ENCODE assay signal across 22 cellular contexts in genomic region chr12:89701606-89702206, GRCh38. TPM values are rescaled to one million over a fixed set of nuclear protein-coding genes. Genes with fewer than 3 reads are reported as not detected.
DNase-seq lines count a peak whose midpoint lies in the region; ATAC-seq, FAIRE-seq and TF ChIP-seq lines count a peak whose summit lies in the region.
"Had no signal": no experiment of that assay in that cellular context is flagged by ENCODE, and none has a peak within 500 bp of the region (broad histone marks: within the 10 kb centered on the region; RNA-seq: fewer than 3 reads in every experiment).

No MANE protein-coding gene starts in this region.

- no peaks in the 10 kb centered on the region for H3K27me3 Mint-ChIP-seq in CD4-positive, CD25-positive, alpha-beta regulatory T cell
- H3K27me3 Mint-ChIP-seq in T-helper 17 cell (no peaks in the 10 kb centered on the region), neural crest cell (ENCODE audit: low read depth) (peaks cover 8% of the 10 kb centered on the region)
- H3K27me3 Mint-ChIP-seq: activated naive CD8-positive, alpha-beta T cell treated with anti-CD3 and anti-CD28 coated beads, Interleukin-2, amount 50 U/mL, for 24 hours; progenitor cell of endocrine pancreas; stimulated activated naive CD8-positive, alpha-beta T cell treated with anti-CD3 and anti-CD28 coated beads, Interleukin-15, amount 100 ng/mL, for 72 hours had no signal

- H3K27me3 ChIP-seq in CD4-positive, CD25-positive, alpha-beta regulatory T cell (ENCODE audit: control insufficient read depth, insufficient read depth, low read length): no peaks in the 10 kb centered on the region
- H3K27me3 ChIP-seq: transverse colon had no signal

- peak overlapping the region in 1 of 4 donors; percentile 64 for H3K4me3 Mint-ChIP-seq in CD4-positive, CD25-positive, alpha-beta regulatory T cell
- H3K4me3 Mint-ChIP-seq in T-helper 17 cell (peak overlapping the region; percentile 43), neural crest cell (no peak overlapping the region)
- H3K4me3 Mint-ChIP-seq: activated naive CD8-positive, alpha-beta T cell treated with anti-CD3 and anti-CD28 coated beads, Interleukin-2, amount 50 U/mL, for 24 hours; activated T-helper 1 cell treated with anti-CD3 and anti-CD28 coated beads, Interleukin-12 subunit alpha, Interleukin-12 subunit beta, Interleukin-2, Interleukin-4 antibody, amounts not matched to agents 30 ng/mL and 10 ng/mL and 1 ng/mL, durations not matched to agents 14 hours and 24 hours and 36 hours; nephron progenitor cell; stimulated activated naive CD8-positive, alpha-beta T cell treated with anti-CD3 and anti-CD28 coated beads, Interleukin-15, amount 100 ng/mL, for 72 hours had no signal

- no peak overlapping the region for H3K27ac Mint-ChIP-seq in CD4-positive, CD25-positive, alpha-beta regulatory T cell
- H3K27ac Mint-ChIP-seq in T-helper 17 cell (peak overlapping the region; percentile 89), neural crest cell (ENCODE audit: unreplicated experiment) (no peak overlapping the region)
- H3K27ac Mint-ChIP-seq: activated naive CD8-positive, alpha-beta T cell treated with anti-CD3 and anti-CD28 coated beads, Interleukin-2, amount 50 U/mL, for 24 hours; activated T-helper 1 cell treated with anti-CD3 and anti-CD28 coated beads, Interleukin-12 subunit alpha, Interleukin-12 subunit beta, Interleukin-2, Interleukin-4 antibody, amounts not matched to agents 30 ng/mL and 10 ng/mL and 1 ng/mL, durations not matched to agents 14 hours and 24 hours and 36 hours; nephron progenitor cell; stimulated activated naive CD8-positive, alpha-beta T cell treated with anti-CD3 and anti-CD28 coated beads, Interleukin-15, amount 100 ng/mL, for 72 hours had no signal

- peak overlapping the region; percentile 18 for H3K27ac ChIP-seq in CD4-positive, CD25-positive, alpha-beta regulatory T cell (ENCODE audit: insufficient read depth, low read length, poor library complexity, severe bottlenecking)
- H3K27ac ChIP-seq: transverse colon had no signal

- no peaks in the 10 kb centered on the region for H3K9me3 ChIP-seq in CD4-positive, CD25-positive, alpha-beta regulatory T cell (ENCODE audit: control insufficient read depth in 2 of 2, low read length in 2 of 2)
- H3K9me3 ChIP-seq in T-helper 17 cell (ENCODE audit: control insufficient read depth, low read length, poor library complexity, severe bottlenecking): no peaks in the 10 kb centered on the region
- H3K9me3 ChIP-seq: transverse colon had no signal

- peaks cover 64 to 92% (median 82%) of the 10 kb centered on the region in 4 donors for H3K4me1 Mint-ChIP-seq in CD4-positive, CD25-positive, alpha-beta regulatory T cell
- H3K4me1 Mint-ChIP-seq in T-helper 17 cell: peaks cover 60% of the 10 kb centered on the region
- H3K4me1 Mint-ChIP-seq in neural crest cell: peaks cover 8% of the 10 kb centered on the region

- peak; percentile 22 for TF ChIP-seq CTCF in neural crest cell (conservative IDR thresholded peaks at IDR 0.05)

- peaks cover 84% of the 10 kb centered on the region for H3K4me1 ChIP-seq in CD4-positive, CD25-positive, alpha-beta regulatory T cell (ENCODE audit: control insufficient read depth, insufficient read depth, low read length, poor library complexity, severe bottlenecking)

- DNase-seq in CD4-positive, CD25-positive, alpha-beta regulatory T cell: no peak
- no peak for DNase-seq in GM19239 (ENCODE audit: insufficient read length, low spot score)
- no peak for DNase-seq in T-helper 17 cell
- DNase-seq in neural crest cell (ENCODE audit: low read depth, low spot score): no peak
- DNase-seq in amygdala (lab: John Stamatoyannopoulos, UW): no peak
- DNase-seq: activated CD4-positive, alpha-beta T cell treated with anti-CD3 and anti-CD28 coated beads for 1 hour; activated naive CD8-positive, alpha-beta T cell treated with anti-CD3 and anti-CD28 coated beads, Interleukin-2, amount 50 U/mL, for 24 hours; cortex of kidney; head of caudate nucleus; NCI-H1048; NCI-H446; nephron progenitor cell; stimulated activated CD4-positive, alpha-beta T cell treated with anti-CD3 and anti-CD28 coated beads, Interleukin-4, amount 100 ng/mL, for 1 hour; stimulated activated naive CD8-positive, alpha-beta T cell treated with anti-CD3 and anti-CD28 coated beads, Interleukin-15, amount 100 ng/mL, for 72 hours; transverse colon had no signal

- H3K9me3 Mint-ChIP-seq in CD4-positive, CD25-positive, alpha-beta regulatory T cell: no peaks in the 10 kb centered on the region
- no peaks in the 10 kb centered on the region for H3K9me3 Mint-ChIP-seq in neural crest cell
- H3K9me3 Mint-ChIP-seq: activated naive CD8-positive, alpha-beta T cell treated with anti-CD3 and anti-CD28 coated beads, Interleukin-2, amount 50 U/mL, for 24 hours; activated T-helper 1 cell treated with anti-CD3 and anti-CD28 coated beads, Interleukin-12 subunit alpha, Interleukin-12 subunit beta, Interleukin-2, Interleukin-4 antibody, amounts not matched to agents 30 ng/mL and 10 ng/mL and 1 ng/mL, durations not matched to agents 14 hours and 24 hours and 36 hours; nephron progenitor cell; stimulated activated naive CD8-positive, alpha-beta T cell treated with anti-CD3 and anti-CD28 coated beads, Interleukin-15, amount 100 ng/mL, for 72 hours had no signal

- H3K4me3 ChIP-seq in CD4-positive, CD25-positive, alpha-beta regulatory T cell (ENCODE audit: low read depth, low read length): peak overlapping the region; percentile 97
- H3K4me3 ChIP-seq: transverse colon had no signal

- ATAC-seq in CD4-positive, CD25-positive, alpha-beta regulatory T cell (ENCODE audit: low read depth in 2 of 2): no peak
- no peak for ATAC-seq in T-helper 17 cell
- ATAC-seq in HG03442 (IDR thresholded peaks at IDR 0.05; ENCODE audit: unreplicated experiment): no peak
- ATAC-seq in HG02884 (IDR thresholded peaks at IDR 0.05; ENCODE audit: unreplicated experiment): no peak
- ATAC-seq: activated naive CD8-positive, alpha-beta T cell treated with anti-CD3 and anti-CD28 coated beads, Interleukin-2, amount 50 U/mL, for 24 hours; left lobe of liver; stimulated activated naive CD8-positive, alpha-beta T cell treated with anti-CD3 and anti-CD28 coated beads, Interleukin-15, amount 100 ng/mL, for 72 hours had no signal

- FAIRE-seq in GM19239 (lab: Jason Lieb, UNC): peak; percentile 76
- FAIRE-seq: endometrium, small intestine had no signal

- no peaks in the 10 kb centered on the region for H3K36me3 ChIP-seq in CD4-positive, CD25-positive, alpha-beta regulatory T cell (ENCODE audit: control insufficient read depth, insufficient read depth, low read length)
- H3K36me3 ChIP-seq: transverse colon had no signal

- H3K36me3 Mint-ChIP-seq in CD4-positive, CD25-positive, alpha-beta regulatory T cell: peaks cover 5% of the 10 kb centered on the region
- H3K36me3 Mint-ChIP-seq in T-helper 17 cell (ENCODE audit: low read depth) (peaks cover 6% of the 10 kb centered on the region), neural crest cell (ENCODE audit: low read depth) (no peaks in the 10 kb centered on the region)

RNA-seq across cellular contexts. Expression of gene ATP2B1, which starts 6.9 kb away (rescaled TPM):
- total RNA-seq in CD4-positive, CD25-positive, alpha-beta regulatory T cell: 189 TPM
- polyA plus RNA-seq in CD4-positive, CD25-positive, alpha-beta regulatory T cell: 10 to 100 TPM; 51.1 to 78.6 (median 66.4) TPM
- 100 to 1,000 TPM; 123 to 158 TPM for total RNA-seq in T-helper 17 cell
- total RNA-seq in neural crest cell: 50.8 and 54.1 TPM in 2 replicates
